In genomic region chrX:1629244-1629643, GRCh38 we compare ENCODE assay signal across 18 cellular contexts. TPM values are rescaled to one million over a fixed set of nuclear protein-coding genes. Genes with fewer than 3 reads are reported as not detected.
DNase-seq lines count a peak whose midpoint lies in the region; ATAC-seq and TF ChIP-seq lines count a peak whose summit lies in the region.
"Had no signal": no experiment of that assay in that cellular context is flagged by ENCODE, and none has a peak within 500 bp of the region (broad histone marks: within the 10 kb centered on the region; RNA-seq: fewer than 3 reads in every experiment).

No MANE protein-coding gene starts in this region.

- peaks cover 2% of the 10 kb centered on the region for H3K4me1 Mint-ChIP-seq in T-helper 17 cell
- H3K4me1 Mint-ChIP-seq in endothelial cell (ENCODE audit: unreplicated experiment) = peaks cover 4% of the 10 kb centered on the region
- H3K4me1 Mint-ChIP-seq: IgD-negative memory B cell had no signal

- no peak for TF ChIP-seq CTCF in endothelial cell (IDR thresholded peaks at IDR 0.05; ENCODE audit: unreplicated experiment)

- H3K36me3 Mint-ChIP-seq in T-helper 17 cell (ENCODE audit: low read depth) (peaks cover 4% of the 10 kb centered on the region), endothelial cell (ENCODE audit: low read depth, unreplicated experiment) (peaks cover 3% of the 10 kb centered on the region)
- H3K36me3 Mint-ChIP-seq: CD4-positive, CD25-positive, alpha-beta regulatory T cell had no signal

- intact Hi-C loops in Right ventricle myocardium inferior (cut with DNase I) = no loop called here
- intact Hi-C loops in cardiac septum (cut with DNase I) = no loop called here

- H3K9me3 Mint-ChIP-seq in endothelial cell (ENCODE audit: unreplicated experiment) = peaks cover 5% of the 10 kb centered on the region
- H3K9me3 Mint-ChIP-seq: HFFc6, IgD-negative memory B cell had no signal

- peak; percentile 17 for DNase-seq in Right ventricle myocardium inferior (ENCODE audit: missing footprints)
- no peak for DNase-seq in cardiac septum (ENCODE audit: low spot score)
- DNase-seq in T-helper 17 cell = no peak
- DNase-seq in endothelial cell (ENCODE audit: low spot score) = no peak
- no peak for DNase-seq in activated CD4-positive, alpha-beta T cell treated with anti-CD3 and anti-CD28 coated beads for 1 hour
- no peak for DNase-seq in NCI-H1694 (lab: John Stamatoyannopoulos, UW)
- DNase-seq: C1 segment of cervical spinal cord; CD4-positive, CD25-positive, alpha-beta regulatory T cell; DMS79; GF-D8; GOT3; H7; HFFc6 had no signal

- no peak for ATAC-seq in Right ventricle myocardium inferior
- no peak for ATAC-seq in T-helper 17 cell
- no peak for ATAC-seq in GM21381 (IDR thresholded peaks at IDR 0.05; ENCODE audit: unreplicated experiment)
- ATAC-seq: HCT116 had no signal

- H3K27ac Mint-ChIP-seq in T-helper 17 cell (peak overlapping the region; percentile 37), endothelial cell (ENCODE audit: unreplicated experiment) (peak overlapping the region; percentile 42)
- H3K27ac Mint-ChIP-seq: HFFc6, IgD-negative memory B cell had no signal

- H3K4me3 Mint-ChIP-seq in T-helper 17 cell (no peak overlapping the region), endothelial cell (ENCODE audit: unreplicated experiment) (no peak overlapping the region)
- H3K4me3 Mint-ChIP-seq: CD4-positive, CD25-positive, alpha-beta regulatory T cell; HFFc6 had no signal

- H3K9me3 ChIP-seq in T-helper 17 cell (ENCODE audit: control insufficient read depth, low read length, poor library complexity, severe bottlenecking) = no peaks in the 10 kb centered on the region
- H3K9me3 ChIP-seq: A549 had no signal

- H3K27me3 Mint-ChIP-seq in T-helper 17 cell (no peaks in the 10 kb centered on the region), endothelial cell (ENCODE audit: unreplicated experiment) (peaks cover 6% of the 10 kb centered on the region)
- H3K27me3 Mint-ChIP-seq: IgD-negative memory B cell had no signal

RNA-seq across cellular contexts. Expression of gene ASMT, which starts 14.4 kb away (rescaled TPM):
- total RNA-seq in Right ventricle myocardium inferior (not detected), cardiac septum (not detected), T-helper 17 cell (under 1 TPM; 0.52 to 0.57 TPM), endothelial cell (ENCODE audit: unreplicated experiment) (0.31 TPM)
- total RNA-seq: CD4-positive, CD25-positive, alpha-beta regulatory T cell; Daoy had no signal

RNA-seq across cellular contexts. Expression of gene AKAP17A, which starts 37.8 kb away (rescaled TPM):
- total RNA-seq in Right ventricle myocardium inferior (13.8 TPM), cardiac septum (19.9 TPM), T-helper 17 cell (100 to 1,000 TPM in 1 of 2 donors, 10 to 100 TPM in 1; 98.7 to 102 TPM), endothelial cell (ENCODE audit: unreplicated experiment) (25.9 TPM)
